9 cellular contexts compared by ENCODE assay signal in the genomic region with DNA sequence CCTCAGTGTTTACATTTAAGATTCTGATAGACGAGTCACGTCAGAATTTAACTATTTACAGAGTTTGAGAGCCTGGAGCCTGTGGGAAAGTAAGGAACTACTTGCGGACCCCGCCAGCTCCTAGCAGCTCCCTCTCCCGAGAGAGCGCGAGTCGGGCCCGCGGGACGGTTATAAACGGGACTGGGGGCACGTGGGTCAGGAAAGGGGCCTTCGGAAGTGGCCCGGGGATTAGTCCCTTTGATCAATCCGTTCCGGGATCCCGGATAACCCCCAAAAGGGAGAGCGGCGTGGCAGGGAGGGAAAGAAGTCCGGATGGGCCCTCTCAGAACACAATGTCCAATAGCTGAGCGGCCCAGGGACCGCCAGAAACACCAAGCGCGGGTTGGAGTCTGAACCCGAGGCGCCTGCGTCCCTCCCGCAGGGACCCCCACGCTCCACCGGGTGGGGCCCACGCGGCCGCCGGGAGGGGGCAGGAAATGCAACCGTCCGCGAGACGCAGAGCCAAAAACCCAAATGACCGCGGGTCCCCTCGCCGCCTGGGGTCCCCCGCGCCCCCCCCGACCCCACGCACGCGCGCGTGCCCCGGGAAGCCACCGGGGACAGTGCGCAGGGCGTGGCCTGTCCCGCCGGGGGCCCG. TPM values are rescaled to one million over a fixed set of nuclear protein-coding genes. Genes with fewer than 3 reads are reported as not detected.
DNase-seq lines count a peak whose midpoint lies in the region; ATAC-seq lines count a peak whose summit lies in the region.
"Had no signal": no experiment of that assay in that cellular context is flagged by ENCODE, and none has a peak within 500 bp of the region (broad histone marks: within the 10 kb centered on the region; RNA-seq: fewer than 3 reads in every experiment).

No MANE protein-coding gene starts in this region.

- H3K27ac ChIP-seq in layer of hippocampus (ENCODE audit: low read depth, low read length) (peak overlapping the region; percentile 86), temporal lobe (ENCODE audit: low read depth, low read length) (peak overlapping the region; percentile 78), SJCRH30 (no peak overlapping the region)

- H3K9me3 Mint-ChIP-seq in activated CD8-positive, alpha-beta memory T cell treated with anti-CD3 and anti-CD28 coated beads, Interleukin-2, amount 10 ng/mL, durations not matched to agents 7 days and 5 days (ENCODE audit: low read depth) = no peaks in the 10 kb centered on the region
- H3K9me3 Mint-ChIP-seq in activated CD4-positive, alpha-beta memory T cell treated with anti-CD3 and anti-CD28 coated beads, Interleukin-2, amount 10 ng/mL, durations not matched to agents 7 days and 5 days = no peaks in the 10 kb centered on the region

- POLR2A ChIA-PET in activated CD4-positive, alpha-beta memory T cell treated with anti-CD3 and anti-CD28 coated beads, Interleukin-2, amount 10 ng/mL, durations not matched to agents 7 days and 5 days (lab: Charles Lee) = no interaction called here

- H3K36me3 ChIP-seq in SJCRH30 = no peaks in the 10 kb centered on the region

- ATAC-seq in activated CD8-positive, alpha-beta memory T cell treated with anti-CD3 and anti-CD28 coated beads, Interleukin-2, amount 10 ng/mL, durations not matched to agents 7 days and 5 days = no peak
- no peak for ATAC-seq in HG03280 (IDR thresholded peaks at IDR 0.05; ENCODE audit: unreplicated experiment)

- H3K9me3 ChIP-seq in SJCRH30 (replicated peaks) = no peaks in the 10 kb centered on the region

- DNase-seq in activated CD8-positive, alpha-beta memory T cell treated with anti-CD3 and anti-CD28 coated beads, Interleukin-2, amount 10 ng/mL, durations not matched to agents 7 days and 5 days = no peak
- DNase-seq in activated CD8-positive, alpha-beta memory T cell treated with anti-CD3 and anti-CD28 coated beads, Interleukin-2, amount 50 U/mL, for 4 hours = no peak
- no peak for DNase-seq in activated CD4-positive, alpha-beta memory T cell treated with anti-CD3 and anti-CD28 coated beads, Interleukin-2, amount 10 ng/mL, durations not matched to agents 7 days and 5 days
- DNase-seq in SJCRH30 (no peak), cortex of kidney (lab: John Stamatoyannopoulos, UW) (no peak)
- DNase-seq: NCI-H510A treated with DMSO at 0.1 percent for 48 hours had no signal

- no peak overlapping the region for H3K4me3 ChIP-seq in SJCRH30

- H3K27me3 Mint-ChIP-seq in activated CD8-positive, alpha-beta memory T cell treated with anti-CD3 and anti-CD28 coated beads, Interleukin-2, amount 10 ng/mL, durations not matched to agents 7 days and 5 days = peaks cover 70% of the 10 kb centered on the region
- H3K27me3 Mint-ChIP-seq in activated CD4-positive, alpha-beta memory T cell treated with anti-CD3 and anti-CD28 coated beads, Interleukin-2, amount 10 ng/mL, durations not matched to agents 7 days and 5 days = peaks cover 62% of the 10 kb centered on the region

- H3K4me1 ChIP-seq in SJCRH30 = no peaks in the 10 kb centered on the region

- peak overlapping the region; percentile 9 for H3K4me3 Mint-ChIP-seq in activated CD8-positive, alpha-beta memory T cell treated with anti-CD3 and anti-CD28 coated beads, Interleukin-2, amount 10 ng/mL, durations not matched to agents 7 days and 5 days
- peak overlapping the region; percentile 11 for H3K4me3 Mint-ChIP-seq in activated CD4-positive, alpha-beta memory T cell treated with anti-CD3 and anti-CD28 coated beads, Interleukin-2, amount 10 ng/mL, durations not matched to agents 7 days and 5 days

- H3K27me3 ChIP-seq in layer of hippocampus (ENCODE audit: control insufficient read depth, insufficient read depth, low read length) (peaks cover 32% of the 10 kb centered on the region), SJCRH30 (no peaks in the 10 kb centered on the region; the same call in 1 of the 2 replicates)

- H3K36me3 Mint-ChIP-seq in activated CD8-positive, alpha-beta memory T cell treated with anti-CD3 and anti-CD28 coated beads, Interleukin-2, amount 10 ng/mL, durations not matched to agents 7 days and 5 days = peaks cover 10% of the 10 kb centered on the region
- peaks cover 14% of the 10 kb centered on the region for H3K36me3 Mint-ChIP-seq in activated CD4-positive, alpha-beta memory T cell treated with anti-CD3 and anti-CD28 coated beads, Interleukin-2, amount 10 ng/mL, durations not matched to agents 7 days and 5 days (ENCODE audit: low read depth)

- peaks cover 16% of the 10 kb centered on the region for H3K4me1 Mint-ChIP-seq in activated CD8-positive, alpha-beta memory T cell treated with anti-CD3 and anti-CD28 coated beads, Interleukin-2, amount 10 ng/mL, durations not matched to agents 7 days and 5 days
- peaks cover 23% of the 10 kb centered on the region for H3K4me1 Mint-ChIP-seq in activated CD4-positive, alpha-beta memory T cell treated with anti-CD3 and anti-CD28 coated beads, Interleukin-2, amount 10 ng/mL, durations not matched to agents 7 days and 5 days

- H3K27ac Mint-ChIP-seq in activated CD8-positive, alpha-beta memory T cell treated with anti-CD3 and anti-CD28 coated beads, Interleukin-2, amount 10 ng/mL, durations not matched to agents 7 days and 5 days = peak overlapping the region; percentile 21
- peak overlapping the region; percentile 27 for H3K27ac Mint-ChIP-seq in activated CD4-positive, alpha-beta memory T cell treated with anti-CD3 and anti-CD28 coated beads, Interleukin-2, amount 10 ng/mL, durations not matched to agents 7 days and 5 days

- CTCF ChIA-PET in activated CD8-positive, alpha-beta memory T cell treated with anti-CD3 and anti-CD28 coated beads, Interleukin-2, amount 10 ng/mL, durations not matched to agents 7 days and 5 days (lab: Charles Lee) = interaction anchor here (1.0 kb wide), 1 partner anchor 15 kb away, joined by 3 read pairs; no protein-coding TSS in a partner anchor
- CTCF ChIA-PET in activated CD4-positive, alpha-beta memory T cell treated with anti-CD3 and anti-CD28 coated beads, Interleukin-2, amount 10 ng/mL, durations not matched to agents 7 days and 5 days (lab: Charles Lee) = interaction anchor here (1.0 kb wide), 1 partner anchor 15 kb away, joined by 3 read pairs; no protein-coding TSS in a partner anchor

RNA-seq across cellular contexts. Expression of a gene that starts 3.6 kb away (rescaled TPM):
- not detected for total RNA-seq in activated CD8-positive, alpha-beta memory T cell treated with anti-CD3 and anti-CD28 coated beads, Interleukin-2, amount 10 ng/mL, durations not matched to agents 7 days and 5 days
- not detected for total RNA-seq in activated CD4-positive, alpha-beta memory T cell treated with anti-CD3 and anti-CD28 coated beads, Interleukin-2, amount 10 ng/mL, durations not matched to agents 7 days and 5 days
- total RNA-seq in temporal lobe = 2.0 TPM
- total RNA-seq in SJCRH30 (2014; rRNA removed; shearing (Covaris generic)) = 1.1 and 1.2 TPM in 2 replicates

RNA-seq across cellular contexts. Expression of a gene that starts 13.6 kb away (rescaled TPM):
- total RNA-seq in activated CD8-positive, alpha-beta memory T cell treated with anti-CD3 and anti-CD28 coated beads, Interleukin-2, amount 10 ng/mL, durations not matched to agents 7 days and 5 days = 1 to 10 TPM in 1 of 2 experiments, under 1 TPM in 1; 0.26 to 1.6 TPM
- 1 to 10 TPM in 1 of 2 experiments, under 1 TPM in 1; 0.50 to 1.0 TPM for total RNA-seq in activated CD4-positive, alpha-beta memory T cell treated with anti-CD3 and anti-CD28 coated beads, Interleukin-2, amount 10 ng/mL, durations not matched to agents 7 days and 5 days
- 4.4 TPM for total RNA-seq in temporal lobe
- 2.7 and 3.1 TPM in 2 replicates for total RNA-seq in SJCRH30 (2014; rRNA removed; shearing (Covaris generic))
